Comparison of ENCODE assay signal across 14 cellular contexts in the genomic region with DNA sequence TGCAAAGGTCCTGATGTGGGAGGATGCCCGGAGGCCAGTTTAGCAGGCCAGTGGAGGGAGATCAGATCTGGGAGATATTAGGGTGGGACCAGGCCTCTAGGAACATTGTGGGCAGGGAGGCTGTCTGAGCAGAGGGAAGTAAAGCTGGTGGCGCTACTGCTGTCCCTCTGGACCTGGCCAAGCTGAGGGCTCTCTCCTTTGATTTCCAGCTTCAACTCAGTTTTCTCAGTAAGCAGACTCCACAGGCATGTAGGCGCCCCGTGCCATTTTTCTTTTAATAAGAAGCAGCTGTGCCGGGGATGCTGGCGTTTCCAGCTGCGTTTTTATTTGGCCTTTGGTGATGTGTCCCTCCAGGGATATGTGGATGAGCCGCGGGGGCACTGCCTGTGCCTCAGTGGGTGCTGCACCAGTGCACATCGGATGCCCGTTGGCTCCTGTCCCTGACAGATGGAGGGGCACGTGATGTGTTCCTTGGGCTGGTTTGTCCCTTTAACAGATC. TPM values are rescaled to one million over a fixed set of nuclear protein-coding genes. Genes with fewer than 3 reads are reported as not detected.
DNase-seq lines count a peak whose midpoint lies in the region; ATAC-seq, FAIRE-seq and TF ChIP-seq lines count a peak whose summit lies in the region.
"Had no signal": no experiment of that assay in that cellular context is flagged by ENCODE, and none has a peak within 500 bp of the region (broad histone marks: within the 10 kb centered on the region; RNA-seq: fewer than 3 reads in every experiment).

No MANE protein-coding gene starts in this region.

- H3K4me3 Mint-ChIP-seq in mesothelial cell of epicardium: no peak overlapping the region
- no peak overlapping the region for H3K4me3 Mint-ChIP-seq in CD8-positive, alpha-beta T cell
- H3K4me3 Mint-ChIP-seq: activated CD4-positive, alpha-beta T cell treated with anti-CD3 and anti-CD28 coated beads for 36 hours; activated T-helper 1 cell treated with anti-CD3 and anti-CD28 coated beads, Interleukin-12 subunit alpha, Interleukin-12 subunit beta, Interleukin-2, Interleukin-4 antibody, amounts not matched to agents 30 ng/mL and 10 ng/mL and 1 ng/mL, durations not matched to agents 14 hours and 24 hours and 36 hours; brain; T-cell had no signal

- no peak overlapping the region for H3K4me2 ChIP-seq in GM12878 (ENCODE audit: control insufficient read depth, insufficient read depth)

- H3K27me3 Mint-ChIP-seq in mesothelial cell of epicardium (ENCODE audit: low read depth): no peaks in the 10 kb centered on the region
- no peaks in the 10 kb centered on the region for H3K27me3 Mint-ChIP-seq in CD8-positive, alpha-beta T cell (ENCODE audit: low read depth)
- H3K27me3 Mint-ChIP-seq: activated CD4-positive, alpha-beta T cell treated with anti-CD3 and anti-CD28 coated beads for 36 hours; T-cell had no signal

- no peak for TF ChIP-seq POLR2A in GM12878 (IDR thresholded peaks at IDR 0.05; ENCODE audit: low read depth, low read length)

- H3K4me1 Mint-ChIP-seq in mesothelial cell of epicardium: peaks cover 11% of the 10 kb centered on the region
- peaks cover 72% of the 10 kb centered on the region for H3K4me1 Mint-ChIP-seq in CD8-positive, alpha-beta T cell (ENCODE audit: low read depth)

- TF ChIP-seq RAD21 in GM12878 (IDR thresholded peaks at IDR 0.05; ENCODE audit: insufficient read depth, low read depth, low read length): no peak

- SMC1A ChIA-PET in GM12878 (lab: Charles Lee; ENCODE audit: uncharacterized antibody, unreplicated experiment): interaction anchor here (1.6 kb wide), 1 partner anchor 111 kb away, joined by 5 read pairs; the partner anchor contains the start of gene TMED1

- CTCF ChIA-PET in GM12878 (lab: Yijun Ruan, JAX): no interaction called here
- CTCF ChIA-PET in CD8-positive, alpha-beta T cell (lab: Charles Lee): no interaction called here

- TF ChIP-seq CTCF in left ventricle myocardium inferior (IDR thresholded peaks at IDR 0.05; ENCODE audit: borderline replicate concordance): no peak
- no peak for TF ChIP-seq CTCF in GM12878 (IDR thresholded peaks at IDR 0.05 in 2 of 3, conservative IDR thresholded peaks at IDR 0.05 in 1 of 3; ENCODE audit: control insufficient read depth in 2 of 3, extremely low read depth in 1 of 3, insufficient read depth in 1 of 3, low read depth in 3 of 3, low read length in 3 of 3)
- TF ChIP-seq CTCF in mesothelial cell of epicardium (IDR thresholded peaks at IDR 0.05; ENCODE audit: unreplicated experiment): no peak
- no peak for TF ChIP-seq CTCF in tibial artery (IDR thresholded peaks at IDR 0.05)
- TF ChIP-seq CTCF in CD8-positive, alpha-beta T cell (IDR thresholded peaks at IDR 0.05): no peak

- H4K20me1 ChIP-seq in GM12878 (ENCODE audit: control insufficient read depth, insufficient read depth): peaks cover 15% of the 10 kb centered on the region

- H3K4me1 ChIP-seq in left ventricle myocardium inferior (peaks cover 96% of the 10 kb centered on the region), GM12878 (ENCODE audit: control insufficient read depth, insufficient read depth, low read length) (peaks cover 8% of the 10 kb centered on the region), tibial artery (peaks cover 0 to 43% (median 23%) of the 10 kb centered on the region in 4 donors)
- peaks cover 46% of the 10 kb centered on the region for H3K4me1 ChIP-seq in CD8-positive, alpha-beta T cell (ENCODE audit: insufficient read depth, low read length)

- H3K9ac ChIP-seq in GM12878 (ENCODE audit: control insufficient read depth, insufficient read depth, low read length): no peak overlapping the region

- H3K36me3 ChIP-seq in left ventricle myocardium inferior (no peaks in the 10 kb centered on the region), GM12878 (ENCODE audit: control insufficient read depth in 2 of 2, insufficient read depth in 2 of 2, low read length in 1 of 2) (peaks cover 1 to 12% of the 10 kb centered on the region in 2 experiments; a peak in 3 of 4 replicates), tibial artery (peaks cover 0 to 13% (median 0%) of the 10 kb centered on the region in 3 donors)
- peaks cover 4% of the 10 kb centered on the region for H3K36me3 ChIP-seq in CD8-positive, alpha-beta T cell (ENCODE audit: insufficient read depth, low read length)

- peaks cover 5% of the 10 kb centered on the region for H3K36me3 Mint-ChIP-seq in mesothelial cell of epicardium
- H3K36me3 Mint-ChIP-seq in CD8-positive, alpha-beta T cell: peaks cover 46% of the 10 kb centered on the region

- no peak overlapping the region for H3K4me3 ChIP-seq in left ventricle myocardium inferior
- H3K4me3 ChIP-seq in GM12878: no peak overlapping the region
- no peak overlapping the region for H3K4me3 ChIP-seq in tibial artery
- H3K4me3 ChIP-seq in CD8-positive, alpha-beta T cell (ENCODE audit: low read depth, low read length): no peak overlapping the region

- H3K27ac ChIP-seq in left ventricle myocardium inferior (replicated peaks) (peak overlapping the region; percentile 91), GM12878 (ENCODE audit: control insufficient read depth, insufficient read depth) (no peak overlapping the region), tibial artery (no peak overlapping the region)
- no peak overlapping the region for H3K27ac ChIP-seq in CD8-positive, alpha-beta T cell (ENCODE audit: low read depth, low read length)

- H2AFZ ChIP-seq in GM12878 (ENCODE audit: control insufficient read depth, low read depth, low read length): no peak overlapping the region

- in situ Hi-C loops in GM12878 (cut with MboI): no loop called here

- H3K79me2 ChIP-seq in GM12878 (ENCODE audit: control insufficient read depth, insufficient read depth, low read length): peaks cover 83% of the 10 kb centered on the region

- POLR2A ChIA-PET in GM12878 (lab: Charles Lee): no interaction called here
- POLR2A ChIA-PET in CD8-positive, alpha-beta T cell (lab: Charles Lee): interaction anchor here (0.9 kb wide), 1 partner anchor 121 kb away, joined by 5 read pairs; no protein-coding TSS in a partner anchor

- FAIRE-seq in GM12878 (lab: Jason Lieb, UNC): no peak
- FAIRE-seq: islet of Langerhans had no signal

- H3K27me3 ChIP-seq in left ventricle myocardium inferior (ENCODE audit: low read depth) (no peaks in the 10 kb centered on the region), GM12878 (replicated peaks in 1 of 2; ENCODE audit: control insufficient read depth in 2 of 2, insufficient read depth in 2 of 2, low read length in 1 of 2) (no peaks in the 10 kb centered on the region), tibial artery (no peaks in the 10 kb centered on the region)
- no peaks in the 10 kb centered on the region for H3K27me3 ChIP-seq in CD8-positive, alpha-beta T cell (ENCODE audit: insufficient read depth, low read length)

- H3K9me3 Mint-ChIP-seq in mesothelial cell of epicardium: no peaks in the 10 kb centered on the region
- H3K9me3 Mint-ChIP-seq in CD8-positive, alpha-beta T cell: no peaks in the 10 kb centered on the region
- H3K9me3 Mint-ChIP-seq: activated T-helper 1 cell treated with anti-CD3 and anti-CD28 coated beads, Interleukin-12 subunit alpha, Interleukin-12 subunit beta, Interleukin-2, Interleukin-4 antibody, amounts not matched to agents 30 ng/mL and 10 ng/mL and 1 ng/mL, durations not matched to agents 14 hours and 24 hours and 36 hours; T-cell had no signal

- RAD21 ChIA-PET in GM12878 (lab: Charles Lee; ENCODE audit: unreplicated experiment): no interaction called here

- intact Hi-C loops in left ventricle myocardium inferior (cut with micrococcal nuclease): no loop called here
- intact Hi-C loops in left ventricle myocardium superior (cut with micrococcal nuclease): no loop called here
- intact Hi-C loops in GM12878 (cut with micrococcal nuclease; ENCODE audit: unreplicated experiment): no loop called here
- intact Hi-C loops in tibial artery (cut with DNase I; ENCODE audit: low total_unique reads): no loop called here
- intact Hi-C loops in CD8-positive, alpha-beta T cell (cut with DNase I, micrococcal nuclease): no loop called here

- TSS peak; percentile 32 for BruUV-seq in GM12878 (replicated peaks; lab: Mats Ljungman, UMichigan)

- no peaks in the 10 kb centered on the region for H3K9me3 ChIP-seq in left ventricle myocardium inferior (replicated peaks)
- H3K9me3 ChIP-seq in GM12878 (replicated peaks; ENCODE audit: control insufficient read depth, insufficient read depth, low read length): no peaks in the 10 kb centered on the region
- no peaks in the 10 kb centered on the region for H3K9me3 ChIP-seq in tibial artery
- H3K9me3 ChIP-seq in CD8-positive, alpha-beta T cell (ENCODE audit: low read length): no peaks in the 10 kb centered on the region

- ATAC-seq in left ventricle myocardium superior: no peak
- no peak for ATAC-seq in GM12878
- no peak for ATAC-seq in CD8-positive, alpha-beta T cell
- ATAC-seq: activated CD4-positive, alpha-beta T cell treated with anti-CD3 and anti-CD28 coated beads for 36 hours; T-cell had no signal

- no peak for TF ChIP-seq EP300 in GM12878 (IDR thresholded peaks at IDR 0.05; ENCODE audit: borderline replicate concordance in 1 of 2, control insufficient read depth in 1 of 2, low read depth in 2 of 2, low read length in 2 of 2)

- DNase-seq in left ventricle myocardium inferior (no peak), left ventricle myocardium superior (no peak), GM12878 (ENCODE audit: low read depth, low spot score) (no peak), mesothelial cell of epicardium (ENCODE audit: low spot score in 2 of 2, unreplicated experiment in 2 of 2) (no peak), tibial artery (no peak), RPMI8226 (no peak), putamen (ENCODE audit: low spot score) (no peak)
- no peak for DNase-seq in CD8-positive, alpha-beta T cell
- DNase-seq: activated CD4-positive, alpha-beta T cell treated with anti-CD3 and anti-CD28 coated beads for 36 hours; NCI-H2029 treated with DMSO at 0.1 percent for 48 hours; T-cell had no signal

- H3K27ac Mint-ChIP-seq in mesothelial cell of epicardium: peak overlapping the region; percentile 40
- no peak overlapping the region for H3K27ac Mint-ChIP-seq in CD8-positive, alpha-beta T cell
- H3K27ac Mint-ChIP-seq: activated CD4-positive, alpha-beta T cell treated with anti-CD3 and anti-CD28 coated beads for 36 hours; activated T-helper 1 cell treated with anti-CD3 and anti-CD28 coated beads, Interleukin-12 subunit alpha, Interleukin-12 subunit beta, Interleukin-2, Interleukin-4 antibody, amounts not matched to agents 30 ng/mL and 10 ng/mL and 1 ng/mL, durations not matched to agents 14 hours and 24 hours and 36 hours; T-cell had no signal

- 92% methylated on average over 12 of the region's 12 CpGs for WGBS in GM12878 (ENCODE audit: insufficient coverage, insufficient replicate concordance, low lambda C conversion rate, missing lambda C conversion rate)

RNA-seq across cellular contexts. Expression of gene DNM2, which starts 6.7 kb away (rescaled TPM):
- total RNA-seq in left ventricle myocardium inferior: 156 TPM
- 201 TPM for total RNA-seq in left ventricle myocardium superior
- total RNA-seq in GM12878 (2013; cell fraction: nucleolus; rRNA removed): 284 and 297 TPM in 2 replicates
- 56.8 and 68.7 TPM in 2 replicates for total RNA-seq in GM12878 (2014; rRNA removed)
- total RNA-seq in GM12878 (2014; rRNA removed; fragmentation: Illumina TruSeq; extraction: Trizol): 53.0 and 58.9 TPM in 2 replicates
- total RNA-seq in GM12878 (2021): 128 and 146 TPM in 2 replicates
- 38.6 TPM for polyA plus RNA-seq in GM12878 (2011; ENCODE audit: low read depth)
- polyA plus RNA-seq in GM12878 (2011; rRNA removed): 22.8 and 47.4 TPM in 2 replicates
- 40.7 and 47.0 TPM in 2 replicates for polyA plus RNA-seq in GM12878 (2011; cell fraction: cytosol; rRNA removed)
- polyA plus RNA-seq in GM12878 (2011; cell fraction: nucleus; rRNA removed): 133 and 175 TPM in 2 replicates
- 82.2 and 92.4 TPM in 2 replicates for polyA plus RNA-seq in GM12878 (2012)
- polyA plus RNA-seq in GM12878 (2014; fragmentation: Illumina TruSeq; extraction: Trizol): 54.5 and 69.2 TPM in 2 replicates
- 1 to 10 TPM; 1.2 to 3.4 TPM for polyA plus RNA-seq in GM12878 (2014; fragmentation: Nextera tagmentation; extraction: Ambion mirVana)
- 93.1 and 113 TPM in 2 replicates for polyA plus RNA-seq in GM12878 (2014; rRNA removed)
- polyA plus RNA-seq in GM12878 (2016; fragmentation: Nextera tagmentation; extraction: Ambion mirVana): 100 to 1,000 TPM in 1 of 2 experiments, 10 to 100 TPM in 1; 98.3 to 100 TPM
- polyA minus RNA-seq in GM12878 (2011; rRNA and poly(A)+ RNA removed): 102 and 114 TPM in 2 replicates
- polyA minus RNA-seq in GM12878 (2011; cell fraction: cytosol; rRNA and poly(A)+ RNA removed): 44.5 and 54.7 TPM in 2 replicates
- 103 and 181 TPM in 2 replicates for polyA minus RNA-seq in GM12878 (2011; cell fraction: nucleus; rRNA and poly(A)+ RNA removed)
- total RNA-seq in mesothelial cell of epicardium: 126 to 128 TPM (median 128 TPM) in 3 replicates
- total RNA-seq in CD8-positive, alpha-beta T cell: 100 to 1,000 TPM; 309 to 337 TPM

RNA-seq across cellular contexts. Expression of gene QTRT1, which starts 23.4 kb away (rescaled TPM):
- total RNA-seq in left ventricle myocardium inferior: 30.5 TPM
- total RNA-seq in left ventricle myocardium superior: 29.1 TPM
- 39.8 and 40.8 TPM in 2 replicates for total RNA-seq in GM12878 (2013; cell fraction: nucleolus; rRNA removed)
- total RNA-seq in GM12878 (2014; rRNA removed): 40.7 and 44.3 TPM in 2 replicates
- total RNA-seq in GM12878 (2014; rRNA removed; fragmentation: Illumina TruSeq; extraction: Trizol): 18.1 and 19.9 TPM in 2 replicates
- total RNA-seq in GM12878 (2021): 55.0 and 59.3 TPM in 2 replicates
- polyA plus RNA-seq in GM12878 (2011; ENCODE audit: low read depth): 33.3 TPM
- 10.7 and 33.9 TPM in 2 replicates for polyA plus RNA-seq in GM12878 (2011; rRNA removed)
- 41.3 and 62.3 TPM in 2 replicates for polyA plus RNA-seq in GM12878 (2011; cell fraction: cytosol; rRNA removed)
- 244 and 250 TPM in 2 replicates for polyA plus RNA-seq in GM12878 (2011; cell fraction: nucleus; rRNA removed)
- polyA plus RNA-seq in GM12878 (2012): 42.4 and 48.1 TPM in 2 replicates
- 4.0 and 14.2 TPM in 2 replicates for polyA plus RNA-seq in GM12878 (2014; fragmentation: Illumina TruSeq; extraction: Trizol)
- polyA plus RNA-seq in GM12878 (2014; fragmentation: Nextera tagmentation; extraction: Ambion mirVana): 1 to 10 TPM in 1 of 2 experiments, under 1 TPM in 1; 0.89 to 8.6 TPM
- 66.0 and 71.2 TPM in 2 replicates for polyA plus RNA-seq in GM12878 (2014; rRNA removed)
- 10 to 100 TPM; 73.7 to 78.9 TPM for polyA plus RNA-seq in GM12878 (2016; fragmentation: Nextera tagmentation; extraction: Ambion mirVana)
- polyA minus RNA-seq in GM12878 (2011; rRNA and poly(A)+ RNA removed): 13.8 and 18.9 TPM in 2 replicates
- polyA minus RNA-seq in GM12878 (2011; cell fraction: cytosol; rRNA and poly(A)+ RNA removed): 10.2 and 10.4 TPM in 2 replicates
- polyA minus RNA-seq in GM12878 (2011; cell fraction: nucleus; rRNA and poly(A)+ RNA removed): 20.6 and 23.8 TPM in 2 replicates
- 57.9 to 66.6 TPM (median 62.5 TPM) in 3 replicates for total RNA-seq in mesothelial cell of epicardium
- total RNA-seq in CD8-positive, alpha-beta T cell: 10 to 100 TPM; 47.3 to 52.1 TPM
